Comparison of ENCODE assay signal across 20 cellular contexts in genomic region chr18:3205239-3205638, GRCh38. TPM values are rescaled to one million over a fixed set of nuclear protein-coding genes. Genes with fewer than 3 reads are reported as not detected.
DNase-seq lines count a peak whose midpoint lies in the region; ATAC-seq, FAIRE-seq and TF ChIP-seq lines count a peak whose summit lies in the region.
"Had no signal": no experiment of that assay in that cellular context is flagged by ENCODE, and none has a peak within 500 bp of the region (broad histone marks: within the 10 kb centered on the region; RNA-seq: fewer than 3 reads in every experiment).

No MANE protein-coding gene starts in this region.

- ATAC-seq in K562 (no peak), gastrocnemius medialis (no peak), GM19455 (IDR thresholded peaks at IDR 0.05; ENCODE audit: unreplicated experiment) (no peak)
- ATAC-seq: A549; CD8-positive, alpha-beta T cell; GM12878 had no signal

- in situ Hi-C loops in K562 (cut with MboI) = no loop called here
- in situ Hi-C loops in gastrocnemius medialis (cut with MboI; ENCODE audit: low sequenced_read_pairs in 4 of 4) = no loop called here

- TF ChIP-seq CTCF in K562 (IDR thresholded peaks at IDR 0.05 in 2 of 3, conservative IDR thresholded peaks at IDR 0.05 in 1 of 3; ENCODE audit: insufficient read depth in 2 of 3, low read depth in 1 of 3, low read length in 3 of 3) = no peak
- TF ChIP-seq CTCF in gastrocnemius medialis (IDR thresholded peaks at IDR 0.05 in 4 of 5, conservative IDR thresholded peaks at IDR 0.05 in 1 of 5) = no peak

- no peak overlapping the region for H3K4me2 ChIP-seq in K562 (ENCODE audit: insufficient read depth, low read length)
- H3K4me2 ChIP-seq: A549; BLaER1 treated with 17β-estradiol and CSF1 and Interleukin-3, amounts not matched to agents 10 nM and 100 nM had no signal

- TF ChIP-seq EP300 in K562 (IDR thresholded peaks at IDR 0.05; ENCODE audit: low read length) = no peak

- no peak overlapping the region for H3K9ac ChIP-seq in K562 (ENCODE audit: insufficient read depth in 1 of 2, low read depth in 2 of 2, low read length in 2 of 2)
- H3K9ac ChIP-seq: BLaER1 treated with 17β-estradiol and CSF1 and Interleukin-3, amounts not matched to agents 10 nM and 100 nM had no signal

- CTCF ChIA-PET in K562 (lab: Yijun Ruan, JAX; ENCODE audit: low intra/inter-chr PET ratio) = no interaction called here

- no TSS peak for BruUV-seq in K562 (replicated peaks; lab: Mats Ljungman, UMichigan)

- intact Hi-C loops in K562 (cut with micrococcal nuclease) (no loop called here), gastrocnemius medialis (cut with DNase I; ENCODE audit: low total_unique reads) (no loop called here)

- TF ChIP-seq RAD21 in K562 (CRISPR knock-in tag; conservative IDR thresholded peaks at IDR 0.05 in 1 of 2, IDR thresholded peaks at IDR 0.05 in 1 of 2) = no peak

- H2AFZ ChIP-seq in K562 (ENCODE audit: low read depth, low read length) = no peak overlapping the region

- no peak for TF ChIP-seq POLR2A in K562 (conservative IDR thresholded peaks at IDR 0.05)
- TF ChIP-seq POLR2A in gastrocnemius medialis (IDR thresholded peaks at IDR 0.05) = no peak

- H4K20me1 ChIP-seq in K562 (replicated peaks; ENCODE audit: control insufficient read depth, insufficient read depth, low read length) = no peaks in the 10 kb centered on the region
- H4K20me1 ChIP-seq: BLaER1 treated with 17β-estradiol and CSF1 and Interleukin-3, amounts not matched to agents 10 nM and 100 nM had no signal

- no peak overlapping the region for H3K27ac ChIP-seq in K562 (ENCODE audit: extremely low read depth, low read depth, low read length)
- H3K27ac ChIP-seq in gastrocnemius medialis = peak overlapping the region; percentile 81 to 90 (median 89)
- H3K27ac ChIP-seq: 22Rv1; A549; BLaER1 treated with 17β-estradiol and CSF1 and Interleukin-3, amounts not matched to agents 10 nM and 100 nM; C4-2B had no signal

- POLR2A ChIA-PET in K562 (lab: Yijun Ruan, JAX) = no interaction called here

- no peak overlapping the region for H3K4me3 ChIP-seq in K562
- H3K4me3 ChIP-seq in gastrocnemius medialis = no peak overlapping the region
- H3K4me3 ChIP-seq: A549; BLaER1 treated with 17β-estradiol and CSF1 and Interleukin-3, amounts not matched to agents 10 nM and 100 nM; GM12878 had no signal

- DNase-seq in K562 (ENCODE audit: extremely low read depth in 1 of 4, low spot score in 3 of 4) (no peak), gastrocnemius medialis (no peak), NCI-H187 treated with DMSO at 0.1 percent for 48 hours (lab: John Stamatoyannopoulos, UW) (no peak)
- DNase-seq: AML-193; Caco-2; Calu3; CD4-positive, alpha-beta T cell; CD8-positive, alpha-beta T cell; DMS79 treated with DMSO at 0.1 percent for 48 hours; GDM1 had no signal

- H3K9me3 ChIP-seq in K562 (replicated peaks; ENCODE audit: control insufficient read depth, insufficient read depth, low read depth, low read length) (no peaks in the 10 kb centered on the region), gastrocnemius medialis (peaks cover 0 to 4% (median 0%) of the 10 kb centered on the region in 3 donors)

- FAIRE-seq in G401.6 (lab: Jason Lieb, UNC) (peak; percentile 41), K562 (lab: Jason Lieb, UNC) (no peak)
- FAIRE-seq: A549, GM12878, GM12892, GM18507 had no signal

- no peaks in the 10 kb centered on the region for H3K36me3 ChIP-seq in K562 (ENCODE audit: control insufficient read depth, insufficient read depth, low read length)
- H3K36me3 ChIP-seq in gastrocnemius medialis = no peaks in the 10 kb centered on the region

- H3K9me1 ChIP-seq in K562 (ENCODE audit: control insufficient read depth, insufficient read depth, low read length) = no peaks in the 10 kb centered on the region

- peaks cover 0 to 6% of the 10 kb centered on the region in 2 experiments; a peak in 2 of 5 replicates for H3K4me1 ChIP-seq in K562 (replicated peaks in 1 of 2; ENCODE audit: control insufficient read depth in 2 of 2, insufficient read depth in 2 of 2, low read length in 2 of 2)
- H3K4me1 ChIP-seq in gastrocnemius medialis = peaks cover 29 to 50% of the 10 kb centered on the region in 2 donors
- H3K4me1 ChIP-seq: BLaER1 treated with 17β-estradiol and CSF1 and Interleukin-3, amounts not matched to agents 10 nM and 100 nM; Caco-2 had no signal

- H3K79me2 ChIP-seq in K562 (ENCODE audit: control insufficient read depth, insufficient read depth, low read length) = no peaks in the 10 kb centered on the region

- no peaks in the 10 kb centered on the region for H3K27me3 ChIP-seq in K562 (ENCODE audit: control insufficient read depth in 2 of 2, insufficient read depth in 2 of 2, low read length in 2 of 2)
- H3K27me3 ChIP-seq in gastrocnemius medialis = no peaks in the 10 kb centered on the region
- H3K27me3 ChIP-seq: BLaER1 treated with 17β-estradiol and CSF1 and Interleukin-3, amounts not matched to agents 10 nM and 100 nM had no signal

RNA-seq across cellular contexts. Expression of gene MYOM1, which starts 14.5 kb away (rescaled TPM):
- 0.44 and 1.2 TPM in 2 replicates for total RNA-seq in K562 (2011; cell fraction: chromatin; rRNA removed; ENCODE audit: low replicate concordance)
- total RNA-seq in K562 (2011; cell fraction: nucleolus; rRNA removed) = 0.17 and 0.26 TPM in 2 replicates
- total RNA-seq in K562 (2011; cell fraction: nucleoplasm; rRNA removed) = 0.15 and 0.29 TPM in 2 replicates
- total RNA-seq in K562 (2014; rRNA removed) (0.41 and 0.59 TPM in 2 replicates), K562 (2014; rRNA removed; fragmentation: Illumina TruSeq; extraction: Trizol) (0.22 and 0.29 TPM in 2 replicates), K562 (2015; rRNA removed; fragmentation: Illumina TruSeq; extraction: Trizol) (0.47 and 0.64 TPM in 2 replicates), K562 (2021) (0.29 and 0.35 TPM in 2 replicates), gastrocnemius medialis (100 to 1,000 TPM; 245 to 307 (median 273) TPM)
- polyA plus RNA-seq in K562 (2011; rRNA removed) (0.06 and 0.16 TPM in 2 replicates), K562 (2014; fragmentation: Illumina TruSeq; extraction: Trizol) (0.25 and 0.71 TPM in 2 replicates), K562 (2014; fragmentation: Nextera tagmentation; extraction: Ambion mirVana) (under 1 TPM; 0.01 to 0.03 TPM), K562 (2014; rRNA removed) (0.32 and 0.62 TPM in 2 replicates)
- 0.06 and 0.15 TPM in 2 replicates for polyA plus RNA-seq in K562 (2011; cell fraction: cytosol; rRNA removed)
- polyA plus RNA-seq in K562 (2011; cell fraction: nucleus; rRNA removed) = 0.26 and 0.32 TPM in 2 replicates
- polyA plus RNA-seq in K562 (2012) = 0.44 and 1.8 TPM in 2 replicates
- 0.25 and 0.30 TPM in 2 replicates for polyA minus RNA-seq in K562 (2011; rRNA and poly(A)+ RNA removed)
- polyA minus RNA-seq in K562 (2011; cell fraction: cytosol; rRNA and poly(A)+ RNA removed) = 0.18 and 0.19 TPM in 2 replicates
- 0.13 and 0.33 TPM in 2 replicates for polyA minus RNA-seq in K562 (2011; cell fraction: nucleus; rRNA and poly(A)+ RNA removed)
- total RNA-seq: A172 had no signal

RNA-seq across cellular contexts. Expression of gene MYL12A, which starts 42.4 kb away (rescaled TPM):
- 123 and 212 TPM in 2 replicates for total RNA-seq in K562 (2011; cell fraction: chromatin; rRNA removed; ENCODE audit: low replicate concordance)
- 138 and 168 TPM in 2 replicates for total RNA-seq in K562 (2011; cell fraction: nucleolus; rRNA removed)
- total RNA-seq in K562 (2011; cell fraction: nucleoplasm; rRNA removed) = 206 and 258 TPM in 2 replicates
- total RNA-seq in K562 (2014; rRNA removed) = 426 and 468 TPM in 2 replicates
- 562 and 622 TPM in 2 replicates for total RNA-seq in K562 (2014; rRNA removed; fragmentation: Illumina TruSeq; extraction: Trizol)
- 508 and 559 TPM in 2 replicates for total RNA-seq in K562 (2015; rRNA removed; fragmentation: Illumina TruSeq; extraction: Trizol)
- total RNA-seq in K562 (2021) = 308 TPM in 2 replicates
- 714 and 790 TPM in 2 replicates for polyA plus RNA-seq in K562 (2011; rRNA removed)
- polyA plus RNA-seq in K562 (2011; cell fraction: cytosol; rRNA removed) = 163 and 438 TPM in 2 replicates
- 127 and 293 TPM in 2 replicates for polyA plus RNA-seq in K562 (2011; cell fraction: nucleus; rRNA removed)
- polyA plus RNA-seq in K562 (2012) = 525 and 687 TPM in 2 replicates
- 471 and 510 TPM in 2 replicates for polyA plus RNA-seq in K562 (2014; fragmentation: Illumina TruSeq; extraction: Trizol)
- 1,000 to 10,000 TPM in 1 of 2 experiments, 100 to 1,000 TPM in 1; 837 to 1,031 TPM for polyA plus RNA-seq in K562 (2014; fragmentation: Nextera tagmentation; extraction: Ambion mirVana)
- 365 and 466 TPM in 2 replicates for polyA plus RNA-seq in K562 (2014; rRNA removed)
- polyA minus RNA-seq in K562 (2011; rRNA and poly(A)+ RNA removed) = 571 and 811 TPM in 2 replicates
- polyA minus RNA-seq in K562 (2011; cell fraction: cytosol; rRNA and poly(A)+ RNA removed) = 177 and 220 TPM in 2 replicates
- 135 and 263 TPM in 2 replicates for polyA minus RNA-seq in K562 (2011; cell fraction: nucleus; rRNA and poly(A)+ RNA removed)
- 1,000 to 10,000 TPM in 2 of 4 donors, 100 to 1,000 TPM in 2; 526 to 2,307 (median 1,474) TPM for total RNA-seq in gastrocnemius medialis

RNA-seq across cellular contexts. Expression of gene MYL12B, which starts 56.7 kb away (rescaled TPM):
- 18.4 and 30.7 TPM in 2 replicates for total RNA-seq in K562 (2011; cell fraction: chromatin; rRNA removed; ENCODE audit: low replicate concordance)
- total RNA-seq in K562 (2011; cell fraction: nucleolus; rRNA removed) = 35.7 and 36.0 TPM in 2 replicates
- total RNA-seq in K562 (2011; cell fraction: nucleoplasm; rRNA removed) = 40.3 and 46.9 TPM in 2 replicates
- total RNA-seq in K562 (2014; rRNA removed) (220 and 238 TPM in 2 replicates), K562 (2014; rRNA removed; fragmentation: Illumina TruSeq; extraction: Trizol) (478 and 512 TPM in 2 replicates), K562 (2015; rRNA removed; fragmentation: Illumina TruSeq; extraction: Trizol) (357 and 396 TPM in 2 replicates), K562 (2021) (242 and 256 TPM in 2 replicates), gastrocnemius medialis (100 to 1,000 TPM; 100 to 293 (median 185) TPM)
- polyA plus RNA-seq in K562 (2011; rRNA removed) (531 and 554 TPM in 2 replicates), K562 (2014; fragmentation: Illumina TruSeq; extraction: Trizol) (451 and 463 TPM in 2 replicates), K562 (2014; fragmentation: Nextera tagmentation; extraction: Ambion mirVana) (100 to 1,000 TPM; 913 to 995 TPM), K562 (2014; rRNA removed) (270 and 274 TPM in 2 replicates)
- 196 and 355 TPM in 2 replicates for polyA plus RNA-seq in K562 (2011; cell fraction: cytosol; rRNA removed)
- 72.1 and 160 TPM in 2 replicates for polyA plus RNA-seq in K562 (2011; cell fraction: nucleus; rRNA removed)
- polyA plus RNA-seq in K562 (2012) = 338 and 426 TPM in 2 replicates
- polyA minus RNA-seq in K562 (2011; rRNA and poly(A)+ RNA removed) = 343 and 432 TPM in 2 replicates
- polyA minus RNA-seq in K562 (2011; cell fraction: cytosol; rRNA and poly(A)+ RNA removed) = 128 and 163 TPM in 2 replicates
- polyA minus RNA-seq in K562 (2011; cell fraction: nucleus; rRNA and poly(A)+ RNA removed) = 25.4 and 59.0 TPM in 2 replicates

Comparison
In these comparisons a context has a peak if more than half of its experiments do, and no peak if none do; other contexts are left out.
1. RNA of gene MYOM1, which starts 14.5 kb away (total RNA-seq): 245 to 307 TPM in gastrocnemius medialis; 0.15 to 1.2 TPM in K562; every median in the first group is over 100 times any median in the second.